Comparison of ENCODE assay signal across 10 cellular contexts in genomic region chr11:33753304-33753703, GRCh38. TPM values are rescaled to one million over a fixed set of nuclear protein-coding genes. Genes with fewer than 3 reads are reported as not detected.
DNase-seq lines count a peak whose midpoint lies in the region; ATAC-seq and TF ChIP-seq lines count a peak whose summit lies in the region.
"Had no signal": no experiment of that assay in that cellular context is flagged by ENCODE, and none has a peak within 500 bp of the region (broad histone marks: within the 10 kb centered on the region; RNA-seq: fewer than 3 reads in every experiment).

No MANE protein-coding gene starts in this region.

- no peak overlapping the region for H3K4me3 Mint-ChIP-seq in activated naive CD4-positive, alpha-beta T cell treated with anti-CD3 and anti-CD28 coated beads, Interleukin-2, amount 50 U/mL, for 24 hours
- H3K4me3 Mint-ChIP-seq: B cell had no signal

- no peak for DNase-seq in activated naive CD4-positive, alpha-beta T cell treated with Interleukin-2 at 50 U/mL for 16 hours
- peak; percentile 88 for DNase-seq in astrocyte of the hippocampus (ENCODE audit: low read depth, low spot score)
- peak; percentile 76 for DNase-seq in stromal cell of bone marrow (ENCODE audit: low read depth)
- DNase-seq in NCI-H2107 (lab: John Stamatoyannopoulos, UW): no peak
- no peak for DNase-seq in mucosa of descending colon
- DNase-seq in UCSD-AML1 (lab: John Stamatoyannopoulos, UW; ENCODE audit: unreplicated experiment): no peak

- no peak for TF ChIP-seq CTCF in mucosa of descending colon (IDR thresholded peaks at IDR 0.05)

- peaks cover 5% of the 10 kb centered on the region for H3K36me3 Mint-ChIP-seq in activated naive CD4-positive, alpha-beta T cell treated with anti-CD3 and anti-CD28 coated beads, Interleukin-2, amount 50 U/mL, for 24 hours

- H3K27ac Mint-ChIP-seq in activated naive CD4-positive, alpha-beta T cell treated with anti-CD3 and anti-CD28 coated beads, Interleukin-2, amount 50 U/mL, for 24 hours: peak overlapping the region; percentile 36
- H3K27ac Mint-ChIP-seq: B cell had no signal

- peaks cover 5% of the 10 kb centered on the region for H3K4me1 Mint-ChIP-seq in activated naive CD4-positive, alpha-beta T cell treated with anti-CD3 and anti-CD28 coated beads, Interleukin-2, amount 50 U/mL, for 24 hours
- H3K4me1 Mint-ChIP-seq: B cell had no signal

- no peaks in the 10 kb centered on the region for H3K4me1 ChIP-seq in mucosa of descending colon (ENCODE audit: low read depth)

- H3K9me3 Mint-ChIP-seq in activated naive CD4-positive, alpha-beta T cell treated with anti-CD3 and anti-CD28 coated beads, Interleukin-2, amount 50 U/mL, for 24 hours: no peaks in the 10 kb centered on the region

- no peak overlapping the region for H3K4me3 ChIP-seq in mucosa of descending colon
- H3K4me3 ChIP-seq: K562 had no signal

- peak; percentile 95 for ATAC-seq in HG03025 (IDR thresholded peaks at IDR 0.05; ENCODE audit: low FRiP score, unreplicated experiment)
- ATAC-seq in mucosa of descending colon: no peak
- ATAC-seq: K562 had no signal

- intact Hi-C loops in mucosa of descending colon (cut with DNase I, micrococcal nuclease): no loop called here

- no peaks in the 10 kb centered on the region for H3K36me3 ChIP-seq in mucosa of descending colon (ENCODE audit: low read depth)

- no peaks in the 10 kb centered on the region for H3K27me3 Mint-ChIP-seq in activated naive CD4-positive, alpha-beta T cell treated with anti-CD3 and anti-CD28 coated beads, Interleukin-2, amount 50 U/mL, for 24 hours
- H3K27me3 Mint-ChIP-seq: B cell had no signal

- no peaks in the 10 kb centered on the region for H3K9me3 ChIP-seq in mucosa of descending colon

RNA-seq across cellular contexts. Expression of gene CD59, which starts 17.1 kb away (rescaled TPM):
- total RNA-seq in mucosa of descending colon: 100 to 1,000 TPM; 317 to 382 (median 381) TPM

RNA-seq across cellular contexts. Expression of gene FBXO3, which starts 21.0 kb away (rescaled TPM):
- total RNA-seq in mucosa of descending colon: 10 to 100 TPM; 27.3 to 36.0 (median 34.5) TPM

RNA-seq across cellular contexts. Expression of gene C11orf91, which starts 52.7 kb away (rescaled TPM):
- under 1 TPM; 0.51 to 0.70 (median 0.58) TPM for total RNA-seq in mucosa of descending colon
- total RNA-seq: B cell, K562 had no signal

Comparison
In these comparisons a context has a peak if more than half of its experiments do, and no peak if none do; other contexts are left out.
1. DNase-seq: peak in astrocyte of the hippocampus (single experiment) and stromal cell of bone marrow (single experiment); none in activated naive CD4-positive, alpha-beta T cell treated with Interleukin-2 at 50 U/mL for 16 hours (single experiment), NCI-H2107 (single experiment), mucosa of descending colon (0 of 3) and UCSD-AML1 (single experiment).